ENCODE assay signal across 33 cellular contexts in the genomic region with DNA sequence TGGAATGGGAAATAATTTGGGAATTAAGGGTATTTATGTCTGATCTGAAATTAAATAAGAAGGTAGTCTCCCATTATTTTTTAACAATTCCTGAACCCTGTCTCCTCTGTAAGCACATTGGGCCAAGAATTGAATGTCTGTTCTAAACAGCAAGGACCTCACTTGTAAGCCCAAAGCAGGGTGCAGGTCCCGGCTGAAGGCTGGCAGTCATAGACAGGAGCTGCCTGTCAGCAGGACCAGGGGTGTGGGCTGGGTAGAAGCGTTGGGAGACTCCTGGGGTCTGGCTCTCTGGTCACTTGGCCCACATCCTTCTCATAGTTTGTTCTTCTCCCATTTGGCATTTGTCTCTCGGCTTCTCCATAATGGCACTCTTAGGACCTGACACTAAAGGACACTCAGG.
DNase-seq lines count a peak whose midpoint lies in the region; ATAC-seq and TF ChIP-seq lines count a peak whose summit lies in the region.
"Had no signal": no experiment of that assay in that cellular context is flagged by ENCODE, and none has a peak within 500 bp of the region (broad histone marks: within the 10 kb centered on the region; RNA-seq: fewer than 3 reads in every experiment).

No MANE protein-coding gene starts in this region.

- peak; percentile 38 for ATAC-seq in Right ventricle myocardium superior (ENCODE audit: poor library complexity)
- no peak for ATAC-seq in memory B cell (ENCODE audit: low read depth)
- no peak for ATAC-seq in GM18861 (IDR thresholded peaks at IDR 0.05; ENCODE audit: unreplicated experiment)
- ATAC-seq: A549; activated CD4-positive, CD25-positive, alpha-beta regulatory T cell treated with anti-CD3 and anti-CD28 coated beads, Interleukin-2, amount 50 U/mL, for 24 hours; gastrocnemius medialis; left lung had no signal

- peak overlapping the region in 1 of 2 donors; percentile 54 for H3K27ac ChIP-seq in right atrium auricular region
- H3K27ac ChIP-seq in dorsolateral prefrontal cortex = peak overlapping the region in 57 of 59 donors; percentile 10 to 85 (median 71)
- H3K27ac ChIP-seq in temporal lobe (ENCODE audit: low read depth, low read length) = peak overlapping the region; percentile 69
- H3K27ac ChIP-seq: A549, gastrocnemius medialis, left lung, Peyer's patch, SJCRH30, upper lobe of left lung had no signal

- H3K4me3 ChIP-seq in right atrium auricular region = no peak overlapping the region
- no peak overlapping the region for H3K4me3 ChIP-seq in dorsolateral prefrontal cortex
- H3K4me3 ChIP-seq: A549, gastrocnemius medialis, HAP-1, left lung, Peyer's patch, SJCRH30, smooth muscle cell, upper lobe of left lung had no signal

- no peaks in the 10 kb centered on the region for H3K9me3 ChIP-seq in right atrium auricular region
- H3K9me3 ChIP-seq: A549, BE2C, gastrocnemius medialis, HAP-1, left lung, Peyer's patch, SJCRH30, upper lobe of left lung had no signal

- intact Hi-C loops in Right ventricle myocardium superior (cut with DNase I) (no loop called here), dorsolateral prefrontal cortex (cut with DNase I) (loop anchor here (5.0 kb wide), 3 partner anchors 39 to 141 kb away; no protein-coding TSS in a partner anchor), Calu3 (cut with micrococcal nuclease; ENCODE audit: unreplicated experiment) (no loop called here), CD14-positive monocyte (cut with micrococcal nuclease) (no loop called here)

- no peaks in the 10 kb centered on the region for H3K27me3 Mint-ChIP-seq in memory B cell
- H3K27me3 Mint-ChIP-seq in Calu3 (ENCODE audit: unreplicated experiment) = no peaks in the 10 kb centered on the region
- H3K27me3 Mint-ChIP-seq in CD14-positive monocyte (ENCODE audit: low read depth in 3 of 3) = peaks cover 0 to 2% (median 1%) of the 10 kb centered on the region in 3 donors
- H3K27me3 Mint-ChIP-seq: activated CD4-positive, alpha-beta memory T cell treated with anti-CD3 and anti-CD28 coated beads, Interleukin-2, amount 10 ng/mL, durations not matched to agents 7 days and 5 days; naive B cell had no signal

- BruUV-seq in Calu3 (replicated peaks; lab: Mats Ljungman, UMichigan) = no TSS peak

- H3K4me3 Mint-ChIP-seq in memory B cell (no peak overlapping the region), Calu3 (ENCODE audit: low read depth, unreplicated experiment) (no peak overlapping the region), CD14-positive monocyte (no peak overlapping the region)
- H3K4me3 Mint-ChIP-seq: activated CD4-positive, alpha-beta memory T cell treated with anti-CD3 and anti-CD28 coated beads, Interleukin-2, amount 10 ng/mL, durations not matched to agents 7 days and 5 days; immature natural killer cell; mesothelial cell of epicardium; naive B cell had no signal

- H3K9me3 Mint-ChIP-seq in memory B cell (no peaks in the 10 kb centered on the region), Calu3 (ENCODE audit: low read depth, unreplicated experiment) (no peaks in the 10 kb centered on the region), CD14-positive monocyte (no peaks in the 10 kb centered on the region)
- H3K9me3 Mint-ChIP-seq: activated CD4-positive, alpha-beta memory T cell treated with anti-CD3 and anti-CD28 coated beads, Interleukin-2, amount 10 ng/mL, durations not matched to agents 7 days and 5 days; activated T-helper 2 cell treated with anti-CD3 and anti-CD28 coated beads, Interferon-gamma antibody, Interleukin-2, Interleukin-4, amounts not matched to agents 10 μg/mL and 5 μg/mL and 100 μg/mL, durations not matched to agents 14 hours and 24 hours and 36 hours; immature natural killer cell; mesothelial cell of epicardium; naive B cell had no signal

- H3K27me3 ChIP-seq in right atrium auricular region = no peaks in the 10 kb centered on the region
- no peaks in the 10 kb centered on the region for H3K27me3 ChIP-seq in dorsolateral prefrontal cortex
- H3K27me3 ChIP-seq: BE2C, gastrocnemius medialis, left lung, Peyer's patch, SJCRH30, upper lobe of left lung had no signal

- no peak for TF ChIP-seq CTCF in right atrium auricular region (IDR thresholded peaks at IDR 0.05)
- no peak for TF ChIP-seq CTCF in dorsolateral prefrontal cortex (IDR thresholded peaks at IDR 0.05 in 54 of 56, conservative IDR thresholded peaks at IDR 0.05 in 2 of 56; ENCODE audit: low read depth in 1 of 56, partially characterized antibody in 56 of 56)
- no peak for TF ChIP-seq CTCF in Calu3 (IDR thresholded peaks at IDR 0.05; ENCODE audit: unreplicated experiment)
- no peak for TF ChIP-seq CTCF in CD14-positive monocyte (IDR thresholded peaks at IDR 0.05)

- H3K27ac Mint-ChIP-seq in memory B cell (peak overlapping the region; percentile 8), Calu3 (ENCODE audit: unreplicated experiment) (no peak overlapping the region), CD14-positive monocyte (no peak overlapping the region)
- H3K27ac Mint-ChIP-seq: activated CD4-positive, alpha-beta memory T cell treated with anti-CD3 and anti-CD28 coated beads, Interleukin-2, amount 10 ng/mL, durations not matched to agents 7 days and 5 days; activated T-helper 2 cell treated with anti-CD3 and anti-CD28 coated beads, Interferon-gamma antibody, Interleukin-2, Interleukin-4, amounts not matched to agents 10 μg/mL and 5 μg/mL and 100 μg/mL, durations not matched to agents 14 hours and 24 hours and 36 hours; immature natural killer cell; mesothelial cell of epicardium had no signal

- DNase-seq in Right ventricle myocardium superior = no peak
- no peak for DNase-seq in right atrium auricular region (ENCODE audit: low spot score)
- no peak for DNase-seq in dorsolateral prefrontal cortex
- DNase-seq in memory B cell (ENCODE audit: low spot score in 2 of 2) = no peak
- DNase-seq in Calu3 = no peak
- no peak for DNase-seq in CD14-positive monocyte (ENCODE audit: low spot score)
- DNase-seq: activated CD4-positive, alpha-beta memory T cell treated with anti-CD3 and anti-CD28 coated beads, Interleukin-2, amount 10 ng/mL, durations not matched to agents 7 days and 5 days; activated CD8-positive, alpha-beta memory T cell treated with anti-CD3 and anti-CD28 coated beads, Interleukin-2, amount 50 U/mL, for 48 hours; BE2C; COR-L47; cortex of kidney; DMS79; gastrocnemius medialis; GDM1; immature natural killer cell; left lung; naive B cell; NCI-H1105 treated with DMSO at 0.1 percent for 48 hours; NCI-H1930; NCI-H524 treated with DMSO at 0.1 percent for 48 hours; Peyer's patch; retina; SJCRH30; stimulated activated CD8-positive, alpha-beta memory T cell treated with anti-CD3 and anti-CD28 coated beads, Interleukin-4, amount 100 ng/mL, for 48 hours; upper lobe of left lung had no signal

- peaks cover 39% of the 10 kb centered on the region for H3K36me3 ChIP-seq in right atrium auricular region
- H3K36me3 ChIP-seq: BE2C had no signal

- peaks cover 0 to 12% of the 10 kb centered on the region in 2 donors for H3K4me1 ChIP-seq in right atrium auricular region
- H3K4me1 ChIP-seq: A549, gastrocnemius medialis, HAP-1, left lung, Peyer's patch, SJCRH30, upper lobe of left lung had no signal

- peaks cover 3% of the 10 kb centered on the region for H3K4me1 Mint-ChIP-seq in memory B cell
- peaks cover 8% of the 10 kb centered on the region for H3K4me1 Mint-ChIP-seq in Calu3 (ENCODE audit: low read depth, unreplicated experiment)
- H3K4me1 Mint-ChIP-seq in CD14-positive monocyte = no peaks in the 10 kb centered on the region
- H3K4me1 Mint-ChIP-seq: immature natural killer cell had no signal

- CTCF ChIA-PET in Calu3 (lab: Charles Lee) = no interaction called here

- peaks cover 11% of the 10 kb centered on the region for H3K36me3 Mint-ChIP-seq in memory B cell
- peaks cover 5% of the 10 kb centered on the region for H3K36me3 Mint-ChIP-seq in Calu3 (ENCODE audit: insufficient read depth, unreplicated experiment)
- peaks cover 37 to 46% of the 10 kb centered on the region in 2 donors for H3K36me3 Mint-ChIP-seq in CD14-positive monocyte

Comparison
In these comparisons a context has a peak if more than half of its experiments do, and no peak if none do; other contexts are left out.
1. intact Hi-C loops: an anchor here in dorsolateral prefrontal cortex (5.0 kb wide); none called in Right ventricle myocardium superior, Calu3 and CD14-positive monocyte.